ENCODE assay signal across 8 cellular contexts in genomic region chr2:74334931-74335333, GRCh38. TPM values are rescaled to one million over a fixed set of nuclear protein-coding genes. Genes with fewer than 3 reads are reported as not detected.
DNase-seq lines count a peak whose midpoint lies in the region; ATAC-seq and TF ChIP-seq lines count a peak whose summit lies in the region.

No MANE protein-coding gene starts in this region.

- no peak overlapping the region for H3K27ac Mint-ChIP-seq in T-cell

- DNase-seq in GM10248 (ENCODE audit: extremely low spot score) (peak; percentile 65), NAMALWA (ENCODE audit: low spot score) (peak; percentile 76), T-cell (peak; percentile 42 to 78 (median 66)), adipocyte (ENCODE audit: low read depth) (peak; percentile 88), heart left ventricle (peak; percentile 70 to 82 (median 76)), putamen (ENCODE audit: low spot score) (peak; percentile 69)

- no peak overlapping the region for H3K27ac ChIP-seq in heart left ventricle

- CTCF ChIA-PET in GM10248 (lab: Yijun Ruan, JAX) (interaction anchor here (0.6 to 4.5 kb wide), 73 partner anchors 10 to 576 kb away, joined by 3 to 75 read pairs (median 5); partner anchors contain the start of genes DCTN1, DUSP11, SLC4A5 and STAMBP), T-cell (lab: Charles Lee) (interaction anchor here (0.5 to 3.8 kb wide), 39 partner anchors 10 to 1250 kb away, joined by 3 to 66 read pairs (median 4); partner anchors contain the start of gene STAMBP (in 1 of the 2))

- TF ChIP-seq CTCF in GM10248 (IDR thresholded peaks at IDR 0.05; ENCODE audit: control extremely low read depth, extremely low read depth, low read depth, missing control alignments), result peak; percentile 99
- TF ChIP-seq CTCF in heart left ventricle (IDR thresholded peaks at IDR 0.05), result peak; percentile 89 to 98 (median 95)

- TF ChIP-seq POLR2A in heart left ventricle (IDR thresholded peaks at IDR 0.05), result no peak

- H3K4me1 ChIP-seq in adipocyte (ENCODE audit: control insufficient read depth, insufficient read depth, low read length) (no peaks in the 10 kb centered on the region), heart left ventricle (no peaks in the 10 kb centered on the region)

- H3K9me3 Mint-ChIP-seq in T-cell, result no peaks in the 10 kb centered on the region

- no peak overlapping the region for H3K4me3 ChIP-seq in adipocyte (ENCODE audit: low read length)
- H3K4me3 ChIP-seq in heart left ventricle, result no peak overlapping the region

- H3K27me3 ChIP-seq in adipocyte (replicated peaks; ENCODE audit: control insufficient read depth, insufficient read depth, low read length) (no peaks in the 10 kb centered on the region), heart left ventricle (no peaks in the 10 kb centered on the region)

- H3K36me3 Mint-ChIP-seq in T-cell, result peaks cover 17% of the 10 kb centered on the region

- H3K9me3 ChIP-seq in adipocyte (ENCODE audit: control insufficient read depth, low read length), result no peaks in the 10 kb centered on the region
- no peaks in the 10 kb centered on the region for H3K9me3 ChIP-seq in heart left ventricle

- 30 to 38% (median 33%) methylated on average over 3 of the region's 3 CpGs for WGBS in heart left ventricle, 4 donors

- no peak overlapping the region for H3K9ac ChIP-seq in adipocyte (ENCODE audit: low read length)

- H3K4me3 Mint-ChIP-seq in T-cell, result no peak overlapping the region

- ATAC-seq in T-cell (replicated peaks in 1 of 4), result peak; percentile 72 to 86 (median 78)
- peak; percentile 59 to 86 (median 74) for ATAC-seq in heart left ventricle
- ATAC-seq in HG02840 (IDR thresholded peaks at IDR 0.05; ENCODE audit: low FRiP score, unreplicated experiment), result no peak
- no peak for ATAC-seq in GM19035 (IDR thresholded peaks at IDR 0.05; ENCODE audit: unreplicated experiment)

- POLR2A ChIA-PET in GM10248 (lab: Yijun Ruan, JAX), result no interaction called here
- POLR2A ChIA-PET in T-cell (lab: Charles Lee), result interaction anchor here (0.5 kb wide), 2 partner anchors 180 to 364 kb away, joined by 3 to 9 read pairs; no protein-coding TSS in a partner anchor

- H3K36me3 ChIP-seq in adipocyte (ENCODE audit: control insufficient read depth, insufficient read depth, low read length, severe bottlenecking) (peaks cover 2% of the 10 kb centered on the region), heart left ventricle (peaks cover 0 to 9% (median 0%) of the 10 kb centered on the region in 9 donors)

- intact Hi-C loops in heart left ventricle (cut with DNase I), result loop anchor here in 9 of 10 donors (2.0 to 10.0 kb wide), 12 partner anchors 52 to 510 kb away; partner anchors contain the start of gene STAMBP (in 4 of the 9)

- peaks cover 1 to 15% (median 14%) of the 10 kb centered on the region in 3 donors for H3K4me1 Mint-ChIP-seq in T-cell

- no peaks in the 10 kb centered on the region for H3K27me3 Mint-ChIP-seq in T-cell

RNA-seq across cellular contexts. Expression of gene SLC4A5, which starts 8.3 kb away (rescaled TPM):
- total RNA-seq in T-cell, result 10 to 100 TPM; 10.1 to 19.3 (median 14.6) TPM
- total RNA-seq in heart left ventricle, result 1 to 10 TPM in 7 of 9 donors, under 1 TPM in 2; 0.36 to 4.1 (median 1.6) TPM
- polyA plus RNA-seq in heart left ventricle, result 1 to 10 TPM in 1 of 2 donors, under 1 TPM in 1; 0.72 to 1.2 TPM

RNA-seq across cellular contexts. Expression of gene DCTN1, which starts 45.2 kb away (rescaled TPM):
- 100 to 1,000 TPM in 3 of 5 donors, 10 to 100 TPM in 2; 81.9 to 124 (median 117) TPM for total RNA-seq in T-cell
- total RNA-seq in heart left ventricle, result 100 to 1,000 TPM; 129 to 376 (median 211) TPM
- polyA plus RNA-seq in heart left ventricle, result 100 to 1,000 TPM; 149 to 171 TPM

Comparison
In these comparisons a context has a peak if more than half of its experiments do, and no peak if none do; other contexts are left out.
1. ATAC-seq: peak in T-cell (4 of 4) and heart left ventricle (4 of 4); none in HG02840 (single experiment) and GM19035 (single experiment).
2. Peak in every context shown above with its lines, with median percentiles within 50 percentile points of each other: DNase-seq.